In genomic region chr7:73770002-73770859, GRCh38 we compare ENCODE assay signal across 10 cellular contexts. TPM values are rescaled to one million over a fixed set of nuclear protein-coding genes. Genes with fewer than 3 reads are reported as not detected.
DNase-seq lines count a peak whose midpoint lies in the region; ATAC-seq lines count a peak whose summit lies in the region.
"Had no signal": no experiment of that assay in that cellular context is flagged by ENCODE, and none has a peak within 500 bp of the region (broad histone marks: within the 10 kb centered on the region; RNA-seq: fewer than 3 reads in every experiment).

CLDN3 (minus strand) TSS chr7:73770270; CDS start chr7:73770049, 221 bp downstream.

- no peaks in the 10 kb centered on the region for H3K9me3 ChIP-seq in iPS-18c (ENCODE audit: control insufficient read depth, insufficient read depth, low read length)

- H3K27me3 Mint-ChIP-seq in activated T-cell treated with anti-CD3 and anti-CD28 coated beads, Interleukin-2, amount 50 U/mL, for 72 hours (ENCODE audit: low read depth), result peaks cover 68% of the 10 kb centered on the region
- peaks cover 80% of the 10 kb centered on the region for H3K27me3 Mint-ChIP-seq in stimulated activated memory B cell treated with anti-CD40 and anti-IgM and Interleukin-4, amounts not matched to agents 10 μg/mL and 1 μg/mL and 100 μg/mL, for 72 hours

- peak; percentile 24 for DNase-seq in EL
- DNase-seq in NCI-H2081 treated with DMSO at 0.1 percent for 48 hours (lab: John Stamatoyannopoulos, UW), result peak; percentile 69
- DNase-seq in activated T-cell treated with anti-CD3 and anti-CD28 coated beads, Interleukin-2, amount 50 U/mL, for 72 hours, result peak; percentile 13 to 17
- no peak for DNase-seq in T-helper 1 cell

- H3K4me3 Mint-ChIP-seq in activated T-cell treated with anti-CD3 and anti-CD28 coated beads, Interleukin-2, amount 50 U/mL, for 72 hours, result peak within 1 kb of the TSS; percentile 64 to 65
- peak within 1 kb of the TSS; percentile 69 for H3K4me3 Mint-ChIP-seq in stimulated activated memory B cell treated with anti-CD40 and anti-IgM and Interleukin-4, amounts not matched to agents 10 μg/mL and 1 μg/mL and 100 μg/mL, for 72 hours

- no peak within 1 kb of the TSS for H3K27ac Mint-ChIP-seq in activated T-cell treated with anti-CD3 and anti-CD28 coated beads, Interleukin-2, amount 50 U/mL, for 72 hours
- no peak within 1 kb of the TSS for H3K27ac Mint-ChIP-seq in stimulated activated memory B cell treated with anti-CD40 and anti-IgM and Interleukin-4, amounts not matched to agents 10 μg/mL and 1 μg/mL and 100 μg/mL, for 72 hours

- H3K9me3 Mint-ChIP-seq in activated T-cell treated with anti-CD3 and anti-CD28 coated beads, Interleukin-2, amount 50 U/mL, for 72 hours, result peaks cover 0 to 2% of the 10 kb centered on the region in 2 donors
- H3K9me3 Mint-ChIP-seq in stimulated activated memory B cell treated with anti-CD40 and anti-IgM and Interleukin-4, amounts not matched to agents 10 μg/mL and 1 μg/mL and 100 μg/mL, for 72 hours, result peaks cover 4% of the 10 kb centered on the region

- H3K4me1 Mint-ChIP-seq in activated T-cell treated with anti-CD3 and anti-CD28 coated beads, Interleukin-2, amount 50 U/mL, for 72 hours (ENCODE audit: low read depth), result peaks cover 18% of the 10 kb centered on the region
- H3K4me1 Mint-ChIP-seq in stimulated activated memory B cell treated with anti-CD40 and anti-IgM and Interleukin-4, amounts not matched to agents 10 μg/mL and 1 μg/mL and 100 μg/mL, for 72 hours, result peaks cover 22% of the 10 kb centered on the region

- peak within 1 kb of the TSS; percentile 76 for H3K4me3 ChIP-seq in iPS-18c (ENCODE audit: insufficient read depth, low read depth, low read length)

- peak; percentile 49 to 53 for ATAC-seq in activated T-cell treated with anti-CD3 and anti-CD28 coated beads, Interleukin-2, amount 50 U/mL, for 72 hours (replicated peaks in 1 of 2)
- peak; percentile 64 for ATAC-seq in stimulated activated memory B cell treated with anti-CD40 and anti-IgM and Interleukin-4, amounts not matched to agents 10 μg/mL and 1 μg/mL and 100 μg/mL, for 72 hours
- no peak for ATAC-seq in GM19328 (IDR thresholded peaks at IDR 0.05; ENCODE audit: unreplicated experiment)
- no peak for ATAC-seq in HG03432 (IDR thresholded peaks at IDR 0.05; ENCODE audit: unreplicated experiment)

- H3K36me3 Mint-ChIP-seq in activated T-cell treated with anti-CD3 and anti-CD28 coated beads, Interleukin-2, amount 50 U/mL, for 72 hours (ENCODE audit: insufficient read depth in 2 of 2), result no peaks in the 10 kb centered on the region
- H3K36me3 Mint-ChIP-seq in stimulated activated memory B cell treated with anti-CD40 and anti-IgM and Interleukin-4, amounts not matched to agents 10 μg/mL and 1 μg/mL and 100 μg/mL, for 72 hours, result no peaks in the 10 kb centered on the region

RNA-seq across cellular contexts. Expression of gene CLDN3, which starts in this region (rescaled TPM):
- not detected for total RNA-seq in activated T-cell treated with anti-CD3 and anti-CD28 coated beads, Interleukin-2, amount 50 U/mL, for 72 hours
- total RNA-seq: fibroblast of villous mesenchyme, HT1080 had no signal

Comparison
In these comparisons a context has a peak if more than half of its experiments do, and no peak if none do; other contexts are left out.
1. Peak in DNase-seq and ATAC-seq in activated T-cell treated with anti-CD3 and anti-CD28 coated beads, Interleukin-2, amount 50 U/mL, for 72 hours; RNA of the gene not detected or under 1 TPM.
2. DNase-seq: peak in EL (single experiment) and NCI-H2081 treated with DMSO at 0.1 percent for 48 hours (single experiment); none in T-helper 1 cell (0 of 5).